In the genomic region with DNA sequence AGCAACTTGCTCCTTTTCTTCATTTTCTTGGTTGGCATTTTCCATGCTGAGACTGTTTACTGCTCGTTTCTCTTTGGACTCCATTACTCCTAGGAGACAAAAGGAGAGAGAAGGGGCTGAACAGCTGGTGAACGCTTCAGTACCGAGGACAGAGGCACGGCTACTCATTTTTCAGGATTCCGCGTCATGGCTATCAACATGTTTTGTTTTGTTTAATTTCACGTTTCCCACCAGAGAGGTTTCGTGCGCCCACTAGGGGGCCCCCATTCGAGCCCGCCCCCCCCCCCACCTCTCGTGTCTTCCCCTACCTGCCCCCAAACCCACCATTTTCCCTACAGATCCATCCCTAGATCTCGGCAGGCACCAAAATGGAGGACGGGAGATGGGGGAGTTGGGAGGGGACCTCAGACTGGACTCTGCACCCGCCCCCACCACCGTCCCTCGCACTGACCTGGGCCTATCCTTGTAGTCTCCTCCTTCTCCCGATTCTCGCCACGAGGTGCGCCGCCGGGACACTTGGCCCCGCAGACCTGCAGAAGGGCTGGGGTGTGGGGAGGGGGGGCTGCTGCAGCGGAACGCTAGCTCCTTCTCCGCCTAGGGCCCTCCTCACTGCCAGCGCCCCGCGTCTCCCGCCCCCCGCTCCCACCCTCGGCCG, we compare ENCODE assay signal across 1 cellular context.
A peak's percentile ranks its signal among the peaks of the same experiment; 100 is the strongest.
TF ChIP-seq lines count a peak whose summit lies in the region.

No MANE protein-coding gene starts in this region.

TF ChIP-seq in K562, 482 proteins besides CTCF, POLR2A, EP300 and RAD21 (continued from another document):
- TF ChIP-seq, protein P1, sequence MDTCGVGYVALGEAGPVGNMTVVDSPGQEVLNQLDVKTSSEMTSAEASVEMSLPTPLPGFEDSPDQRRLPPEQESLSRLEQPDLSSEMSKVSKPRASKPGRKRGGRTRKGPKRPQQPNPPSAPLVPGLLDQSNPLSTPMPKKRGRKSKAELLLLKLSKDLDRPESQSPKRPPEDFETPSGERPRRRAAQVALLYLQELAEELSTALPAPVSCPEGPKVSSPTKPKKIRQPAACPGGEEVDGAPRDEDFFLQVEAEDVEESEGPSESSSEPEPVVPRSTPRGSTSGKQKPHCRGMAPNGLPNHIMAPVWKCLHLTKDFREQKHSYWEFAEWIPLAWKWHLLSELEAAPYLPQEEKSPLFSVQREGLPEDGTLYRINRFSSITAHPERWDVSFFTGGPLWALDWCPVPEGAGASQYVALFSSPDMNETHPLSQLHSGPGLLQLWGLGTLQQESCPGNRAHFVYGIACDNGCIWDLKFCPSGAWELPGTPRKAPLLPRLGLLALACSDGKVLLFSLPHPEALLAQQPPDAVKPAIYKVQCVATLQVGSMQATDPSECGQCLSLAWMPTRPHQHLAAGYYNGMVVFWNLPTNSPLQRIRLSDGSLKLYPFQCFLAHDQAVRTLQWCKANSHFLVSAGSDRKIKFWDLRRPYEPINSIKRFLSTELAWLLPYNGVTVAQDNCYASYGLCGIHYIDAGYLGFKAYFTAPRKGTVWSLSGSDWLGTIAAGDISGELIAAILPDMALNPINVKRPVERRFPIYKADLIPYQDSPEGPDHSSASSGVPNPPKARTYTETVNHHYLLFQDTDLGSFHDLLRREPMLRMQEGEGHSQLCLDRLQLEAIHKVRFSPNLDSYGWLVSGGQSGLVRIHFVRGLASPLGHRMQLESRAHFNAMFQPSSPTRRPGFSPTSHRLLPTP (IDR thresholded peaks at IDR 0.05; ENCODE audit: borderline replicate concordance, extremely low read depth, insufficient read length): no peak
- TF ChIP-seq, protein P2, sequence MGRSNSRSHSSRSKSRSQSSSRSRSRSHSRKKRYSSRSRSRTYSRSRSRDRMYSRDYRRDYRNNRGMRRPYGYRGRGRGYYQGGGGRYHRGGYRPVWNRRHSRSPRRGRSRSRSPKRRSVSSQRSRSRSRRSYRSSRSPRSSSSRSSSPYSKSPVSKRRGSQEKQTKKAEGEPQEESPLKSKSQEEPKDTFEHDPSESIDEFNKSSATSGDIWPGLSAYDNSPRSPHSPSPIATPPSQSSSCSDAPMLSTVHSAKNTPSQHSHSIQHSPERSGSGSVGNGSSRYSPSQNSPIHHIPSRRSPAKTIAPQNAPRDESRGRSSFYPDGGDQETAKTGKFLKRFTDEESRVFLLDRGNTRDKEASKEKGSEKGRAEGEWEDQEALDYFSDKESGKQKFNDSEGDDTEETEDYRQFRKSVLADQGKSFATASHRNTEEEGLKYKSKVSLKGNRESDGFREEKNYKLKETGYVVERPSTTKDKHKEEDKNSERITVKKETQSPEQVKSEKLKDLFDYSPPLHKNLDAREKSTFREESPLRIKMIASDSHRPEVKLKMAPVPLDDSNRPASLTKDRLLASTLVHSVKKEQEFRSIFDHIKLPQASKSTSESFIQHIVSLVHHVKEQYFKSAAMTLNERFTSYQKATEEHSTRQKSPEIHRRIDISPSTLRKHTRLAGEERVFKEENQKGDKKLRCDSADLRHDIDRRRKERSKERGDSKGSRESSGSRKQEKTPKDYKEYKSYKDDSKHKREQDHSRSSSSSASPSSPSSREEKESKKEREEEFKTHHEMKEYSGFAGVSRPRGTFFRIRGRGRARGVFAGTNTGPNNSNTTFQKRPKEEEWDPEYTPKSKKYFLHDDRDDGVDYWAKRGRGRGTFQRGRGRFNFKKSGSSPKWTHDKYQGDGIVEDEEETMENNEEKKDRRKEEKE (IDR thresholded peaks at IDR 0.05; ENCODE audit: borderline replicate concordance in 1 of 2, control insufficient read depth in 1 of 2, low read depth in 2 of 2, low read length in 1 of 2): no peak
- TF ChIP-seq L3MBTL2 (IDR thresholded peaks at IDR 0.05) (no peak), REST (CRISPR knock-in tag; IDR thresholded peaks at IDR 0.05; ENCODE audit: low read depth) (0 out of 2 replicates have a peak, but pooled peaks have one; percentile 37), SUPT5H (IDR thresholded peaks at IDR 0.05) (no peak), SP2 (IDR thresholded peaks at IDR 0.05; ENCODE audit: extremely low read depth, low read depth, low read length, poor library complexity, severe bottlenecking) (no peak), E2F6 (IDR thresholded peaks at IDR 0.05; ENCODE audit: borderline replicate concordance in 1 of 2, extremely low read depth in 1 of 2, insufficient read depth in 1 of 2, insufficient read length in 1 of 2, low read depth in 1 of 2, low read length in 1 of 2, poor library complexity in 1 of 2, severe bottlenecking in 1 of 2) (no peak), HMGN3 (IDR thresholded peaks at IDR 0.05; ENCODE audit: borderline replicate concordance, extremely low read depth, insufficient read length, low read depth, low read length) (no peak), ZNF277 (CRISPR knock-in tag; IDR thresholded peaks at IDR 0.05; ENCODE audit: borderline replicate concordance) (no peak), HMG20A (CRISPR knock-in tag; conservative IDR thresholded peaks at IDR 0.05) (no peak), FOXP4 (CRISPR knock-in tag; IDR thresholded peaks at IDR 0.05; ENCODE audit: borderline replicate concordance) (no peak), ZFPM2 (CRISPR knock-in tag; IDR thresholded peaks at IDR 0.05) (no peak), MITF (IDR thresholded peaks at IDR 0.05) (no peak), MEF2A (IDR thresholded peaks at IDR 0.05; ENCODE audit: control insufficient read depth, low read depth, low read length) (no peak), ZNF124 (CRISPR knock-in tag; IDR thresholded peaks at IDR 0.05) (no peak), MIER1 (IDR thresholded peaks at IDR 0.05; ENCODE audit: low read depth) (peak; percentile 79)
